19 cellular contexts compared by ENCODE assay signal in genomic region chr14:74911221-74911620, GRCh38. TPM values are rescaled to one million over a fixed set of nuclear protein-coding genes. Genes with fewer than 3 reads are reported as not detected.
A peak's percentile ranks its signal among the peaks of the same experiment; 100 is the strongest.
DNase-seq lines count a peak whose midpoint lies in the region; ATAC-seq, FAIRE-seq and TF ChIP-seq lines count a peak whose summit lies in the region.
"Had no signal": no experiment of that assay in that cellular context is flagged by ENCODE, and none has a peak within 500 bp of the region (broad histone marks: within the 10 kb centered on the region; RNA-seq: fewer than 3 reads in every experiment).

No MANE protein-coding gene starts in this region.

- no peak overlapping the region for H4K5ac ChIP-seq in H1 (ENCODE audit: insufficient read length, low read depth, low read length)

- ATAC-seq in activated naive CD4-positive, alpha-beta T cell treated with anti-CD3 and anti-CD28 coated beads, Interleukin-2, amount 50 U/mL, for 72 hours: no peak
- 0 out of 2 replicates have a peak, but pooled peaks have one; percentile 7 for ATAC-seq in HCT116
- ATAC-seq in HG03442 (IDR thresholded peaks at IDR 0.05; ENCODE audit: unreplicated experiment): no peak
- ATAC-seq: GM12878, HepG2 had no signal

- no peak for TF ChIP-seq CTCF in HCT116 (IDR thresholded peaks at IDR 0.05 in 2 of 3, conservative IDR thresholded peaks at IDR 0.05 in 1 of 3; ENCODE audit: borderline replicate concordance in 1 of 3, insufficient read depth in 1 of 3, low read depth in 2 of 3, low read length in 2 of 3)
- TF ChIP-seq CTCF in H1 (IDR thresholded peaks at IDR 0.05; ENCODE audit: control extremely low read depth in 1 of 3, insufficient read depth in 1 of 3, low read depth in 1 of 3, low read length in 3 of 3): no peak

- TF ChIP-seq RAD21 in HCT116 (IDR thresholded peaks at IDR 0.05; ENCODE audit: low read depth) (no peak), H1 (IDR thresholded peaks at IDR 0.05 in 1 of 2, conservative IDR thresholded peaks at IDR 0.05 in 1 of 2; ENCODE audit: low read depth in 2 of 2, low read length in 2 of 2) (no peak)

- POLR2A ChIA-PET in HCT116 (lab: Charles Lee) (no interaction called here), H1 (lab: Charles Lee; ENCODE audit: partially characterized antibody) (interaction anchor here (0.6 to 3.9 kb wide), 9 partner anchors 9 to 215 kb away, joined by 3 to 16 read pairs (median 3); partner anchors contain the start of genes NEK9 and RPS6KL1)

- H4K8ac ChIP-seq in H1 (ENCODE audit: extremely low read depth, insufficient read depth, low read length): peak overlapping the region; percentile 17; the same call in 1 of the 2 replicates

- no peak overlapping the region for H3K9ac ChIP-seq in HCT116 (ENCODE audit: low read length)
- no peak overlapping the region for H3K9ac ChIP-seq in H1 (replicated peaks in 1 of 4; ENCODE audit: extremely low read depth in 1 of 4, low read depth in 3 of 4, low read length in 3 of 4)
- H3K9ac ChIP-seq: BLaER1 treated with 17β-estradiol and CSF1 and Interleukin-3, amounts not matched to agents 10 nM and 100 nM had no signal

- H2BK20ac ChIP-seq in H1 (ENCODE audit: low read length): no peak overlapping the region

- peak overlapping the region; percentile 7 to 64 for H3K27ac Mint-ChIP-seq in activated naive CD4-positive, alpha-beta T cell treated with anti-CD3 and anti-CD28 coated beads, Interleukin-2, amount 50 U/mL, for 72 hours
- H3K27ac Mint-ChIP-seq: CD4-positive, alpha-beta T cell had no signal

- no peaks in the 10 kb centered on the region for H3K9me3 Mint-ChIP-seq in activated naive CD4-positive, alpha-beta T cell treated with anti-CD3 and anti-CD28 coated beads, Interleukin-2, amount 50 U/mL, for 72 hours
- H3K9me3 Mint-ChIP-seq: CD4-positive, alpha-beta T cell had no signal

- H3K4me1 ChIP-seq in HCT116 (ENCODE audit: control insufficient read depth in 1 of 2, insufficient read depth in 2 of 2, low read length in 2 of 2) (peaks cover 10 to 21% of the 10 kb centered on the region in 2 experiments; a peak in 3 of 4 replicates), H1 (replicated peaks in 1 of 4; ENCODE audit: control insufficient read depth in 3 of 4, insufficient read depth in 4 of 4, low read length in 3 of 4) (no peaks in the 10 kb centered on the region; a peak in 1 of 7 replicates)

- H3K9me2 ChIP-seq in HCT116 (ENCODE audit: insufficient read depth): no peaks in the 10 kb centered on the region

- no TSS peak for BruUV-seq in HCT116 (replicated peaks; lab: Mats Ljungman, UMichigan)

- H3K9me3 ChIP-seq in HCT116 (ENCODE audit: control insufficient read depth in 1 of 2, insufficient read depth in 1 of 2, low read depth in 1 of 2, low read length in 2 of 2) (no peaks in the 10 kb centered on the region), H1 (ENCODE audit: insufficient read depth in 2 of 2, low read depth in 1 of 2, low read length in 1 of 2) (no peaks in the 10 kb centered on the region)
- H3K9me3 ChIP-seq: BLaER1 treated with 17β-estradiol and CSF1 and Interleukin-3, amounts not matched to agents 10 nM and 100 nM had no signal

- no peaks in the 10 kb centered on the region for H3K79me1 ChIP-seq in H1 (ENCODE audit: low read depth, low read length)

- no peak overlapping the region for H2BK120ac ChIP-seq in H1 (replicated peaks; ENCODE audit: low read depth, low read length)

- H3K14ac ChIP-seq in H1 (ENCODE audit: insufficient read length): no peak overlapping the region

- no peak for DNase-seq in activated naive CD4-positive, alpha-beta T cell treated with anti-CD3 and anti-CD28 coated beads, Interleukin-2, amount 50 U/mL, for 72 hours (ENCODE audit: low spot score in 2 of 2)
- no peak for DNase-seq in activated naive CD4-positive, alpha-beta T cell treated with Interleukin-2 at 50 U/mL for 16 hours
- no peak for DNase-seq in HCT116 (ENCODE audit: low read depth, low spot score)
- no peak for DNase-seq in H1 (ENCODE audit: low read depth in 1 of 2, low spot score in 2 of 2)
- no peak for DNase-seq in urothelium cell line (ENCODE audit: low spot score)
- no peak for DNase-seq in erythroblast (lab: John Stamatoyannopoulos, UW)
- no peak for DNase-seq in NCI-H1105 treated with DMSO at 0.1 percent for 48 hours (lab: John Stamatoyannopoulos, UW)
- DNase-seq: 8988T; AML-193; CD4-positive, alpha-beta T cell; DMS79; GOT3 had no signal

- H2AFZ ChIP-seq in HCT116 (ENCODE audit: low read depth, low read length, poor library complexity, severe bottlenecking) (no peak overlapping the region), H1 (ENCODE audit: low read length) (no peak overlapping the region)

- no peaks in the 10 kb centered on the region for H3K36me3 Mint-ChIP-seq in activated naive CD4-positive, alpha-beta T cell treated with anti-CD3 and anti-CD28 coated beads, Interleukin-2, amount 50 U/mL, for 72 hours

- H3K18ac ChIP-seq in H1 (ENCODE audit: extremely low read depth, low read length): no peak overlapping the region

- FAIRE-seq in H1 (lab: Jason Lieb, UNC): no peak
- FAIRE-seq in urothelium cell line (lab: Jason Lieb, UNC): peak; percentile 40
- FAIRE-seq: GM12878, HepG2 had no signal

- no peak overlapping the region for H4K91ac ChIP-seq in H1 (replicated peaks; ENCODE audit: insufficient read length, low read length)

- H3K4ac ChIP-seq in H1 (replicated peaks; ENCODE audit: insufficient read length, low read depth, low read length): no peak overlapping the region

- H3K79me2 ChIP-seq in HCT116 (ENCODE audit: insufficient read depth, low read length) (no peaks in the 10 kb centered on the region), H1 (ENCODE audit: control insufficient read depth in 1 of 2, insufficient read depth in 2 of 2, low read length in 2 of 2) (no peaks in the 10 kb centered on the region)

- H2BK5ac ChIP-seq in H1 (ENCODE audit: low read depth, low read length): no peak overlapping the region

- H3K27ac ChIP-seq in HCT116 (ENCODE audit: low read depth, low read length) (no peak overlapping the region; the same call in 1 of the 2 replicates), H1 (ENCODE audit: low read depth, low read length) (no peak overlapping the region)
- H3K27ac ChIP-seq: BLaER1 treated with 17β-estradiol and CSF1 and Interleukin-3, amounts not matched to agents 10 nM and 100 nM had no signal

- H2BK12ac ChIP-seq in H1 (ENCODE audit: low read depth, low read length): no peak overlapping the region

- TF ChIP-seq POLR2A in HCT116 (IDR thresholded peaks at IDR 0.05; ENCODE audit: borderline replicate concordance, extremely low read depth, insufficient read depth, insufficient read length) (no peak), H1 (IDR thresholded peaks at IDR 0.05; ENCODE audit: control extremely low read depth in 1 of 2, low read depth in 2 of 2, low read length in 2 of 2) (no peak), erythroblast (IDR thresholded peaks at IDR 0.05; ENCODE audit: low read length) (no peak)

- CTCF ChIA-PET in HCT116 (lab: Charles Lee) (interaction anchor here (0.6 to 2.3 kb wide), 3 partner anchors 12 to 50 kb away, joined by 3 to 7 read pairs (median 5); partner anchors contain the start of gene RPS6KL1), H1 (lab: Charles Lee; ENCODE audit: partially characterized antibody) (interaction anchor here (1.5 to 24.8 kb wide), 5 partner anchors 10 to 176 kb away, joined by 5 to 509 read pairs (median 98); partner anchors contain the start of genes PROX2 and RPS6KL1)

- WGBS in H1 (ENCODE audit: extremely low coverage in 1 of 2, insufficient coverage in 1 of 2, insufficient read length in 1 of 2, insufficient replicate concordance in 2 of 2, low coverage in 1 of 2, low lambda C conversion rate in 2 of 2, missing lambda C conversion rate in 1 of 2), 2 experiments: 88% methylated on average over 6 of the region's 6 CpGs; no CpG with 5 or more reads in 1 of the 2 experiments

- no peak overlapping the region for H3K56ac ChIP-seq in H1 (replicated peaks; ENCODE audit: insufficient read length, low read depth, low read length)

- H3K4me2 ChIP-seq in HCT116 (ENCODE audit: low read length): peak overlapping the region; percentile 39; the same call in 1 of the 2 replicates
- no peak overlapping the region for H3K4me2 ChIP-seq in H1 (ENCODE audit: insufficient read depth in 1 of 2, low read depth in 2 of 2, low read length in 2 of 2)

- no peaks in the 10 kb centered on the region for H4K20me1 ChIP-seq in HCT116 (ENCODE audit: insufficient read depth)
- H4K20me1 ChIP-seq in H1 (replicated peaks in 1 of 2; ENCODE audit: control insufficient read depth in 1 of 2, insufficient read depth in 2 of 2, low read length in 2 of 2): peaks cover 0 to 3% of the 10 kb centered on the region in 2 experiments

- no peak overlapping the region for H2BK15ac ChIP-seq in H1 (ENCODE audit: low read length)

- H3K36me3 ChIP-seq in HCT116 (ENCODE audit: control insufficient read depth in 1 of 2, insufficient read depth in 2 of 2, low read length in 2 of 2) (no peaks in the 10 kb centered on the region; a peak in 2 of 4 replicates), H1 (ENCODE audit: control insufficient read depth in 2 of 4, insufficient read depth in 4 of 4, low read length in 3 of 4) (no peaks in the 10 kb centered on the region)

- no peak overlapping the region for H3K23ac ChIP-seq in H1 (ENCODE audit: insufficient read length)

- no peak overlapping the region for H3K4me3 ChIP-seq in HCT116 (replicated peaks in 1 of 2; ENCODE audit: low read depth in 1 of 2, low read length in 2 of 2)
- no peak overlapping the region for H3K4me3 ChIP-seq in H1 (ENCODE audit: extremely low read depth in 1 of 4, insufficient read depth in 2 of 4, low read depth in 3 of 4, low read length in 4 of 4)
- H3K4me3 ChIP-seq: BLaER1 treated with 17β-estradiol and CSF1 and Interleukin-3, amounts not matched to agents 10 nM and 100 nM; GM12878 had no signal

- H3K23me2 ChIP-seq in H1 (ENCODE audit: low read depth, low read length): no peaks in the 10 kb centered on the region

- no peak for TF ChIP-seq EP300 in H1 (IDR thresholded peaks at IDR 0.05; ENCODE audit: borderline replicate concordance in 1 of 2, low read depth in 2 of 2, low read length in 2 of 2)

- H3K27me3 ChIP-seq in HCT116 (ENCODE audit: insufficient read depth, low read length) (no peaks in the 10 kb centered on the region), H1 (replicated peaks in 1 of 4; ENCODE audit: control insufficient read depth in 3 of 4, extremely low read depth in 1 of 4, insufficient read depth in 3 of 4, low read length in 3 of 4) (no peaks in the 10 kb centered on the region)
- H3K27me3 ChIP-seq: BLaER1 treated with 17β-estradiol and CSF1 and Interleukin-3, amounts not matched to agents 10 nM and 100 nM had no signal

- intact Hi-C loops in HCT116 (cut with micrococcal nuclease): no loop called here

- RAD21 ChIA-PET in HCT116 (lab: Charles Lee; ENCODE audit: low non-redundant PET in 1 of 2, low total read pairs in 2 of 2, uncharacterized antibody in 2 of 2, unreplicated experiment in 2 of 2): no interaction called here

- H2AK5ac ChIP-seq in H1 (ENCODE audit: low read depth, low read length): no peak overlapping the region

RNA-seq across cellular contexts. Expression of gene RPS6KL1, which starts 11.8 kb away (rescaled TPM):
- total RNA-seq in activated naive CD4-positive, alpha-beta T cell treated with anti-CD3 and anti-CD28 coated beads, Interleukin-2, amount 50 U/mL, for 72 hours: 1 to 10 TPM; 1.1 to 4.8 TPM
- total RNA-seq in HCT116 (2021; ENCODE audit: unreplicated experiment): 6.7 TPM
- 4.5 and 6.5 TPM in 2 replicates for polyA plus RNA-seq in HCT116 (2012)
- 11.3 and 13.8 TPM in 2 replicates for total RNA-seq in H1 (2021; fragmentation: NEBNext Ultra II Directional; extraction: Animal tissue kit (Norgen Biotek cat#: 25700))
- 9.4 and 9.8 TPM in 2 replicates for polyA plus RNA-seq in H1 (2011; rRNA removed)
- 13.9 TPM for polyA plus RNA-seq in H1 (2011; cell fraction: cytosol; rRNA removed)
- 45.2 TPM for polyA plus RNA-seq in H1 (2011; cell fraction: nucleus; rRNA removed)
- 9.3 to 19.0 TPM (median 15.0 TPM) in 4 replicates for polyA plus RNA-seq in H1 (2012, experiment 1 of 2)
- 5.9 TPM for polyA plus RNA-seq in H1 (2012, experiment 2 of 2)
- polyA plus RNA-seq in H1 (2013, experiment 1 of 2): 6.5 TPM
- polyA plus RNA-seq in H1 (2013, experiment 2 of 2): 5.4 TPM
- polyA minus RNA-seq in H1 (2011; rRNA and poly(A)+ RNA removed): 21.4 and 21.5 TPM in 2 replicates
- polyA minus RNA-seq in H1 (2011; cell fraction: cytosol; rRNA and poly(A)+ RNA removed): 7.9 TPM
- 25.7 TPM for polyA minus RNA-seq in H1 (2011; cell fraction: nucleus; rRNA and poly(A)+ RNA removed)

RNA-seq across cellular contexts. Expression of gene DLST, which starts 29.5 kb away (rescaled TPM):
- 100 to 1,000 TPM; 125 to 135 TPM for total RNA-seq in activated naive CD4-positive, alpha-beta T cell treated with anti-CD3 and anti-CD28 coated beads, Interleukin-2, amount 50 U/mL, for 72 hours
- total RNA-seq in HCT116 (2021; ENCODE audit: unreplicated experiment): 101 TPM
- polyA plus RNA-seq in HCT116 (2012): 66.1 and 83.0 TPM in 2 replicates
- total RNA-seq in H1 (2021; fragmentation: NEBNext Ultra II Directional; extraction: Animal tissue kit (Norgen Biotek cat#: 25700)): 111 and 117 TPM in 2 replicates
- 96.5 and 120 TPM in 2 replicates for polyA plus RNA-seq in H1 (2011; rRNA removed)
- 151 TPM for polyA plus RNA-seq in H1 (2011; cell fraction: cytosol; rRNA removed)
- 173 TPM for polyA plus RNA-seq in H1 (2011; cell fraction: nucleus; rRNA removed)
- 81.2 to 99.3 TPM (median 96.1 TPM) in 4 replicates for polyA plus RNA-seq in H1 (2012, experiment 1 of 2)
- polyA plus RNA-seq in H1 (2012, experiment 2 of 2): 66.6 TPM
- 49.9 TPM for polyA plus RNA-seq in H1 (2013, experiment 1 of 2)
- 48.6 TPM for polyA plus RNA-seq in H1 (2013, experiment 2 of 2)
- polyA minus RNA-seq in H1 (2011; rRNA and poly(A)+ RNA removed): 159 and 173 TPM in 2 replicates
- polyA minus RNA-seq in H1 (2011; cell fraction: cytosol; rRNA and poly(A)+ RNA removed): 73.1 TPM
- polyA minus RNA-seq in H1 (2011; cell fraction: nucleus; rRNA and poly(A)+ RNA removed): 68.7 TPM

RNA-seq across cellular contexts. Expression of gene PROX2, which starts 35.3 kb away (rescaled TPM):
- under 1 TPM; 0.23 to 0.93 TPM for total RNA-seq in activated naive CD4-positive, alpha-beta T cell treated with anti-CD3 and anti-CD28 coated beads, Interleukin-2, amount 50 U/mL, for 72 hours
- not detected for total RNA-seq in HCT116 (2021; ENCODE audit: unreplicated experiment)
- 0.07 and 0.09 TPM in 2 replicates for polyA plus RNA-seq in HCT116 (2012)
- total RNA-seq in H1 (2021; fragmentation: NEBNext Ultra II Directional; extraction: Animal tissue kit (Norgen Biotek cat#: 25700)): not detected in 2 replicates
- 0.03 and 0.08 TPM in 2 replicates for polyA plus RNA-seq in H1 (2011; rRNA removed)
- 0.05 TPM for polyA plus RNA-seq in H1 (2011; cell fraction: cytosol; rRNA removed)
- polyA plus RNA-seq in H1 (2011; cell fraction: nucleus; rRNA removed): 0.19 TPM
- 0.08 to 0.29 TPM (median 0.16 TPM) in 4 replicates for polyA plus RNA-seq in H1 (2012, experiment 1 of 2)
- polyA plus RNA-seq in H1 (2012, experiment 2 of 2): not detected
- polyA plus RNA-seq in H1 (2013, experiment 1 of 2): 0.02 TPM
- 0.04 TPM for polyA plus RNA-seq in H1 (2013, experiment 2 of 2)
- polyA minus RNA-seq in H1 (2011; rRNA and poly(A)+ RNA removed): 0.05 and 0.13 TPM in 2 replicates
- polyA minus RNA-seq in H1 (2011; cell fraction: cytosol; rRNA and poly(A)+ RNA removed): not detected
- 0.10 TPM for polyA minus RNA-seq in H1 (2011; cell fraction: nucleus; rRNA and poly(A)+ RNA removed)
- total RNA-seq: Calu3, G401, HepG2, HT-29 had no signal
- polyA plus RNA-seq: HepG2 had no signal

RNA-seq across cellular contexts. Expression of gene PGF, which starts 44.2 kb away (rescaled TPM):
- under 1 TPM in 1 of 2 donors, not detected in 1; 0.46 TPM for total RNA-seq in activated naive CD4-positive, alpha-beta T cell treated with anti-CD3 and anti-CD28 coated beads, Interleukin-2, amount 50 U/mL, for 72 hours
- 6.4 TPM for total RNA-seq in HCT116 (2021; ENCODE audit: unreplicated experiment)
- 3.2 and 4.3 TPM in 2 replicates for polyA plus RNA-seq in HCT116 (2012)
- 3.9 and 4.1 TPM in 2 replicates for total RNA-seq in H1 (2021; fragmentation: NEBNext Ultra II Directional; extraction: Animal tissue kit (Norgen Biotek cat#: 25700))
- 2.1 and 2.8 TPM in 2 replicates for polyA plus RNA-seq in H1 (2011; rRNA removed)
- polyA plus RNA-seq in H1 (2011; cell fraction: cytosol; rRNA removed): 2.3 TPM
- 4.3 TPM for polyA plus RNA-seq in H1 (2011; cell fraction: nucleus; rRNA removed)
- 2.1 to 3.3 TPM (median 2.9 TPM) in 4 replicates for polyA plus RNA-seq in H1 (2012, experiment 1 of 2)
- polyA plus RNA-seq in H1 (2012, experiment 2 of 2): 2.8 TPM
- polyA plus RNA-seq in H1 (2013, experiment 1 of 2): 2.9 TPM
- polyA plus RNA-seq in H1 (2013, experiment 2 of 2): 3.1 TPM
- polyA minus RNA-seq in H1 (2011; rRNA and poly(A)+ RNA removed): 1.2 and 1.7 TPM in 2 replicates
- polyA minus RNA-seq in H1 (2011; cell fraction: cytosol; rRNA and poly(A)+ RNA removed): 4.0 TPM
- polyA minus RNA-seq in H1 (2011; cell fraction: nucleus; rRNA and poly(A)+ RNA removed): 8.7 TPM
